In the genomic region with DNA sequence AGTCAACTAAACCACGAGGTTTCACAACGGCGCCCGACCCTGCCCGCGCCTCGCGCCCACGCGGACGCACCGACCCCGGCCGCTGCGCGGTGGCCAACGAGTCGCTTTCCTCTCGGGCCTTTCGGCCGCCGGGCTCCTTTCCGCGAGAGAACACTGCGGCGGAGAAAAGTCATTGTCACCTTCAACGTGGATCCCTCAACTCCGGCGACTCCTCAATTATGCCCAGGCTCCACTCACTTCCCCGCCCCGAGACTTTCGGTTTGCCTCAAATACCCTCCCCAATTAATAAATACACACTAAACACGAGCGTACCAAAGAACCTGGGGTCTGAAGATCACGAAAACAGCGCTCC, we compare ENCODE assay signal across 8 cellular contexts. TPM values are rescaled to one million over a fixed set of nuclear protein-coding genes. Genes with fewer than 3 reads are reported as not detected.
A peak's percentile ranks its signal among the peaks of the same experiment; 100 is the strongest.
DNase-seq lines count a peak whose midpoint lies in the region; ATAC-seq and TF ChIP-seq lines count a peak whose summit lies in the region.

No MANE protein-coding gene starts in this region.

- no peaks in the 10 kb centered on the region for H3K27me3 ChIP-seq in effector memory CD4-positive, alpha-beta T cell (replicated peaks; ENCODE audit: control insufficient read depth, insufficient read depth, low read length, poor library complexity, severe bottlenecking)
- no peaks in the 10 kb centered on the region for H3K27me3 ChIP-seq in naive thymus-derived CD4-positive, alpha-beta T cell (ENCODE audit: control insufficient read depth in 2 of 2, insufficient read depth in 2 of 2, low read length in 2 of 2)
- H3K27me3 ChIP-seq in transverse colon, result no peaks in the 10 kb centered on the region

- no peak for TF ChIP-seq CTCF in transverse colon (IDR thresholded peaks at IDR 0.05)

- H3K9me3 Mint-ChIP-seq in naive thymus-derived CD4-positive, alpha-beta T cell, result peaks cover 0 to 4% (median 0%) of the 10 kb centered on the region in 11 donors

- TF ChIP-seq EP300 in transverse colon (IDR thresholded peaks at IDR 0.05; ENCODE audit: low read depth), result no peak

- H3K36me3 ChIP-seq in effector memory CD4-positive, alpha-beta T cell (ENCODE audit: control insufficient read depth, insufficient read depth, low read length), result no peaks in the 10 kb centered on the region
- H3K36me3 ChIP-seq in naive thymus-derived CD4-positive, alpha-beta T cell (ENCODE audit: control insufficient read depth in 2 of 3, insufficient read depth in 3 of 3, low read length in 3 of 3), result peaks cover 0 to 17% (median 0%) of the 10 kb centered on the region in 3 experiments
- no peaks in the 10 kb centered on the region for H3K36me3 ChIP-seq in transverse colon

- ATAC-seq in naive thymus-derived CD4-positive, alpha-beta T cell, result no peak
- ATAC-seq in GM18870 (IDR thresholded peaks at IDR 0.05; ENCODE audit: unreplicated experiment), result no peak

- DNase-seq in NCI-H748 (lab: John Stamatoyannopoulos, UW; ENCODE audit: unreplicated experiment) (peak; percentile 60), NCI-H748 treated with DMSO at 0.1 percent for 48 hours (lab: John Stamatoyannopoulos, UW) (no peak), T-helper 9 cell (peak; percentile 4), transverse colon (no peak), NCI-H2196 (lab: John Stamatoyannopoulos, UW; ENCODE audit: unreplicated experiment) (no peak)
- peak in 1 of 3 donors; percentile 5 for DNase-seq in effector memory CD4-positive, alpha-beta T cell
- DNase-seq in naive thymus-derived CD4-positive, alpha-beta T cell, result peak in 1 of 9 donors; percentile 61

- peaks cover 0 to 6% (median 0%) of the 10 kb centered on the region in 5 donors for H3K36me3 Mint-ChIP-seq in naive thymus-derived CD4-positive, alpha-beta T cell

- 0% methylated on average over 4 to 34 of the region's 36 CpGs for WGBS in transverse colon (ENCODE audit: low coverage in 1 of 2), 2 donors

- peak overlapping the region; percentile 81 to 99 (median 93) for H3K27ac Mint-ChIP-seq in naive thymus-derived CD4-positive, alpha-beta T cell

- peaks cover 26 to 41% (median 31%) of the 10 kb centered on the region in 7 donors for H3K4me1 Mint-ChIP-seq in naive thymus-derived CD4-positive, alpha-beta T cell

- intact Hi-C loops in naive thymus-derived CD4-positive, alpha-beta T cell (cut with micrococcal nuclease), result loop anchor here (2.0 to 10.0 kb wide), 10 partner anchors 77 to 1945 kb away; a partner anchor contains a TSS
- intact Hi-C loops in transverse colon (cut with DNase I; ENCODE audit: low total_unique reads), result no loop called here

- TF ChIP-seq POLR2A in transverse colon (IDR thresholded peaks at IDR 0.05), result no peak

- in situ Hi-C loops in transverse colon (cut with MboI; ENCODE audit: low pct_ligation_motif_present in 1 of 4, low pct_unique_long_range_greater_than_20kb in 1 of 4, low sequenced_read_pairs in 3 of 4), result no loop called here

- peak overlapping the region; percentile 89 to 99 (median 96) for H3K4me3 Mint-ChIP-seq in naive thymus-derived CD4-positive, alpha-beta T cell

- H3K4me3 ChIP-seq in effector memory CD4-positive, alpha-beta T cell (ENCODE audit: insufficient read depth, low read depth, low read length, poor library complexity, severe bottlenecking), result peak overlapping the region; percentile 89
- H3K4me3 ChIP-seq in naive thymus-derived CD4-positive, alpha-beta T cell (ENCODE audit: low read length), result peak overlapping the region; percentile 82
- peak overlapping the region; percentile 64 to 85 (median 73) for H3K4me3 ChIP-seq in transverse colon

- CTCF ChIA-PET in naive thymus-derived CD4-positive, alpha-beta T cell (lab: Charles Lee), result interaction anchor here (0.6 kb wide), 1 partner anchor 37 kb away, joined by 3 read pairs; no protein-coding TSS in a partner anchor

- H3K27me3 Mint-ChIP-seq in naive thymus-derived CD4-positive, alpha-beta T cell, result peaks cover 0 to 12% (median 0%) of the 10 kb centered on the region in 5 donors

- H3K4me1 ChIP-seq in effector memory CD4-positive, alpha-beta T cell (ENCODE audit: control insufficient read depth, insufficient read depth, low read length, poor library complexity, severe bottlenecking), result peaks cover 8% of the 10 kb centered on the region
- H3K4me1 ChIP-seq in naive thymus-derived CD4-positive, alpha-beta T cell (ENCODE audit: control insufficient read depth in 2 of 2, insufficient read depth in 2 of 2, low read length in 2 of 2), result peaks cover 5 to 27% of the 10 kb centered on the region in 2 donors
- H3K4me1 ChIP-seq in transverse colon, result peaks cover 0 to 33% (median 8%) of the 10 kb centered on the region in 4 donors

- no peaks in the 10 kb centered on the region for H3K9me3 ChIP-seq in effector memory CD4-positive, alpha-beta T cell (ENCODE audit: control insufficient read depth, low read length)
- H3K9me3 ChIP-seq in naive thymus-derived CD4-positive, alpha-beta T cell (ENCODE audit: control insufficient read depth in 2 of 3, low read length in 3 of 3), result no peaks in the 10 kb centered on the region
- H3K9me3 ChIP-seq in transverse colon, result no peaks in the 10 kb centered on the region

- peak overlapping the region; percentile 94 for H3K27ac ChIP-seq in effector memory CD4-positive, alpha-beta T cell (ENCODE audit: insufficient read depth, low read length, poor library complexity, severe bottlenecking)
- H3K27ac ChIP-seq in naive thymus-derived CD4-positive, alpha-beta T cell (ENCODE audit: low read depth, low read length), result peak overlapping the region; percentile 93
- peak overlapping the region; percentile 93 to 96 (median 96) for H3K27ac ChIP-seq in transverse colon

- POLR2A ChIA-PET in naive thymus-derived CD4-positive, alpha-beta T cell (lab: Charles Lee), result interaction anchor here (0.6 to 1.4 kb wide), 4 partner anchors 30 to 676 kb away, joined by 3 to 5 read pairs (median 4); a partner anchor contains a TSS

RNA-seq across cellular contexts. Expression of a gene that starts 0.5 kb away (rescaled TPM):
- 100 to 1,000 TPM in 1 of 5 experiments, 10 to 100 TPM in 4; 80.5 to 114 (median 90.8) TPM for total RNA-seq in naive thymus-derived CD4-positive, alpha-beta T cell
- 100 to 1,000 TPM in 1 of 2 donors, 10 to 100 TPM in 1; 47.9 to 101 TPM for polyA plus RNA-seq in naive thymus-derived CD4-positive, alpha-beta T cell
- total RNA-seq in transverse colon, result 100 to 1,000 TPM in 1 of 4 donors, 10 to 100 TPM in 3; 16.8 to 135 (median 64.8) TPM

Comparison
In these comparisons a context has a peak if more than half of its experiments do, and no peak if none do; other contexts are left out.
1. DNase-seq: peak in NCI-H748 (single experiment) and T-helper 9 cell (single experiment); none in NCI-H748 treated with DMSO at 0.1 percent for 48 hours (single experiment), transverse colon (single experiment) and NCI-H2196 (single experiment).
2. Peak in every context shown above with its lines, with median percentiles within 50 percentile points of each other: H3K27ac ChIP-seq and H3K4me3 ChIP-seq.